19 cellular contexts compared by ENCODE assay signal in genomic region chr2:100823665-100824438, GRCh38.
"Had no signal": no experiment of that assay in that cellular context is flagged by ENCODE, and none has a peak within 500 bp of the region (broad histone marks: within the 10 kb centered on the region; RNA-seq: fewer than 3 reads in every experiment).

No MANE protein-coding gene starts in this region.

- DNase-seq: activated CD4-positive, alpha-beta T cell treated with anti-CD3 and anti-CD28 coated beads for 1 hour; activated gamma-delta T cell; amniotic stem cell; caudate nucleus; effector memory CD8-positive, alpha-beta T cell; foreskin fibroblast; glutamatergic neuron; kidney; left lung; mesenchymal stem cell; naive thymus-derived CD4-positive, alpha-beta T cell; stimulated activated naive CD8-positive, alpha-beta T cell treated with anti-CD3 and anti-CD28 coated beads, Interleukin-15, Interleukin-2, amounts not matched to agents 100 U/mL and 50 U/mL, for 24 hours; WERI-Rb-1 had no signal

- H3K27ac ChIP-seq: left lung, neural progenitor cell, prostate gland, SK-N-MC, suprapubic skin, WERI-Rb-1 had no signal

- H3K36me3 ChIP-seq: left lung, neural progenitor cell, prostate gland, suprapubic skin, WERI-Rb-1 had no signal

- H3K9me3 ChIP-seq: left lung, prostate gland, suprapubic skin had no signal

- ATAC-seq: effector memory CD8-positive, alpha-beta T cell; left lung; naive thymus-derived CD4-positive, alpha-beta T cell; stimulated activated naive CD8-positive, alpha-beta T cell treated with anti-CD3 and anti-CD28 coated beads, Interleukin-15, Interleukin-2, amounts not matched to agents 100 U/mL and 50 U/mL, for 24 hours had no signal

- H3K36me3 Mint-ChIP-seq: neural progenitor cell, type B pancreatic cell had no signal

- H3K4me3 ChIP-seq: left lung, neural progenitor cell, prostate gland, SK-N-MC, suprapubic skin had no signal

- H3K27ac Mint-ChIP-seq: activated naive CD8-positive, alpha-beta T cell; effector memory CD8-positive, alpha-beta T cell; neural progenitor cell; type B pancreatic cell had no signal

- H3K4me1 ChIP-seq: prostate gland had no signal

- H3K4me3 Mint-ChIP-seq: activated naive CD8-positive, alpha-beta T cell; effector memory CD8-positive, alpha-beta T cell; naive thymus-derived CD4-positive, alpha-beta T cell; neural progenitor cell; type B pancreatic cell had no signal

- H3K9me3 Mint-ChIP-seq: effector memory CD8-positive, alpha-beta T cell; type B pancreatic cell had no signal
